27 cellular contexts compared by ENCODE assay signal in genomic region chr4:167031534-167032156, GRCh38.
DNase-seq lines count a peak whose midpoint lies in the region; TF ChIP-seq lines count a peak whose summit lies in the region.
"Had no signal": no experiment of that assay in that cellular context is flagged by ENCODE, and none has a peak within 500 bp of the region (broad histone marks: within the 10 kb centered on the region; RNA-seq: fewer than 3 reads in every experiment).

No MANE protein-coding gene starts in this region.

- TSS peak; percentile 87 for BruUV-seq in MCF 10A (replicated peaks; lab: Mats Ljungman, UMichigan)
- no TSS peak for BruUV-seq in Calu3 (replicated peaks; lab: Mats Ljungman, UMichigan)

- in situ Hi-C loops in KBM-7 (cut with MboI; ENCODE audit: low pct_unique_long_range_greater_than_20kb, low sequenced_read_pairs) = no loop called here

- no peaks in the 10 kb centered on the region for H3K36me3 Mint-ChIP-seq in MCF 10A (ENCODE audit: insufficient read depth, unreplicated experiment)
- H3K36me3 Mint-ChIP-seq in Calu3 (ENCODE audit: insufficient read depth, unreplicated experiment) = no peaks in the 10 kb centered on the region
- H3K36me3 Mint-ChIP-seq: activated naive CD4-positive, alpha-beta T cell treated with anti-CD3 and anti-CD28 coated beads, Interleukin-2, amount 10 ng/mL, durations not matched to agents 7 days and 5 days; brain; stimulated activated naive B cell treated with anti-CD40 and anti-IgM and Interleukin-4, amounts not matched to agents 10 μg/mL and 1 μg/mL and 100 μg/mL, for 72 hours; WTC11 had no signal

- H3K27me3 Mint-ChIP-seq in MCF 10A (ENCODE audit: insufficient read depth, unreplicated experiment) = no peaks in the 10 kb centered on the region
- H3K27me3 Mint-ChIP-seq in Calu3 (ENCODE audit: unreplicated experiment) = no peaks in the 10 kb centered on the region
- H3K27me3 Mint-ChIP-seq: activated CD8-positive, alpha-beta T cell treated with anti-CD3 and anti-CD28 coated beads for 36 hours; activated naive CD4-positive, alpha-beta T cell treated with anti-CD3 and anti-CD28 coated beads, Interleukin-2, amount 10 ng/mL, durations not matched to agents 7 days and 5 days; activated T-cell treated with anti-CD3 and anti-CD28 coated beads, Interleukin-2, amount 50 U/mL, for 24 hours; brain; stimulated activated naive B cell treated with anti-CD40 and anti-IgM and Interleukin-4, amounts not matched to agents 10 μg/mL and 1 μg/mL and 100 μg/mL, for 72 hours had no signal

- peak overlapping the region; percentile 0 for H3K9ac ChIP-seq in skeletal muscle satellite cell (ENCODE audit: low read depth, low read length)
- H3K9ac ChIP-seq: BLaER1, KMS-11 had no signal

- CTCF ChIA-PET in MCF 10A (lab: Yijun Ruan, JAX) (interaction anchor here (0.6 to 1.3 kb wide), 4 partner anchors 9 to 1545 kb away, joined by 3 to 4 read pairs (median 4); no protein-coding TSS in a partner anchor), Calu3 (lab: Charles Lee) (no interaction called here)

- no peak overlapping the region for H3K27ac ChIP-seq in breast epithelium
- H3K27ac ChIP-seq: 22Rv1, BLaER1, HL-60, KMS-11, neutrophil, SJCRH30, transverse colon had no signal

- H3K4me3 ChIP-seq in breast epithelium (no peak overlapping the region), fibroblast of the aortic adventitia (ENCODE audit: low read depth, low read length) (no peak overlapping the region), skeletal muscle satellite cell (ENCODE audit: low read length) (peak overlapping the region; percentile 7)
- H3K4me3 ChIP-seq: BLaER1, SJCRH30, transverse colon had no signal

- no peak for TF ChIP-seq POLR2A in breast epithelium (IDR thresholded peaks at IDR 0.05)

- TF ChIP-seq CTCF in MCF 10A (IDR thresholded peaks at IDR 0.05; ENCODE audit: unreplicated experiment) (no peak), breast epithelium (IDR thresholded peaks at IDR 0.05) (no peak), fibroblast of the aortic adventitia (IDR thresholded peaks at IDR 0.05; ENCODE audit: insufficient read depth, low read length) (no peak), Calu3 (IDR thresholded peaks at IDR 0.05; ENCODE audit: unreplicated experiment) (no peak)

- H3K4me1 Mint-ChIP-seq in MCF 10A (ENCODE audit: insufficient read depth, unreplicated experiment) (peaks cover 17% of the 10 kb centered on the region), Calu3 (ENCODE audit: low read depth, unreplicated experiment) (peaks cover 12% of the 10 kb centered on the region)
- H3K4me1 Mint-ChIP-seq: activated naive CD4-positive, alpha-beta T cell treated with anti-CD3 and anti-CD28 coated beads, Interleukin-2, amount 10 ng/mL, durations not matched to agents 7 days and 5 days; stimulated activated naive B cell treated with anti-CD40 and anti-IgM and Interleukin-4, amounts not matched to agents 10 μg/mL and 1 μg/mL and 100 μg/mL, for 72 hours had no signal

- H3K9me3 Mint-ChIP-seq in MCF 10A (ENCODE audit: unreplicated experiment) (no peaks in the 10 kb centered on the region), Calu3 (ENCODE audit: low read depth, unreplicated experiment) (no peaks in the 10 kb centered on the region)
- H3K9me3 Mint-ChIP-seq: activated CD8-positive, alpha-beta T cell treated with anti-CD3 and anti-CD28 coated beads for 36 hours; activated naive CD4-positive, alpha-beta T cell treated with anti-CD3 and anti-CD28 coated beads, Interleukin-2, amount 10 ng/mL, durations not matched to agents 7 days and 5 days; activated T-cell treated with anti-CD3 and anti-CD28 coated beads, Interleukin-2, amount 50 U/mL, for 24 hours; brain; WTC11 had no signal

- H3K27me3 ChIP-seq in breast epithelium = no peaks in the 10 kb centered on the region
- H3K27me3 ChIP-seq in skeletal muscle satellite cell (ENCODE audit: control insufficient read depth, insufficient read depth, low read length) = no peaks in the 10 kb centered on the region
- H3K27me3 ChIP-seq: BLaER1, dorsolateral prefrontal cortex, neutrophil, SJCRH30, transverse colon had no signal

- DNase-seq in MCF 10A (ENCODE audit: unreplicated experiment) (peak; percentile 59), breast epithelium (ENCODE audit: low spot score in 2 of 2) (no peak), astrocyte of the hippocampus (ENCODE audit: low read depth, low spot score) (peak; percentile 23), fibroblast of the aortic adventitia (ENCODE audit: low read depth) (peak; percentile 41), Calu3 (no peak), NCI-H510A treated with DMSO at 0.1 percent for 48 hours (lab: John Stamatoyannopoulos, UW) (no peak), KBM-7 (no peak)
- DNase-seq: activated CD8-positive, alpha-beta T cell treated with anti-CD3 and anti-CD28 coated beads for 36 hours; activated naive CD4-positive, alpha-beta T cell treated with anti-CD3 and anti-CD28 coated beads, Interleukin-2, amount 10 ng/mL, durations not matched to agents 7 days and 5 days; activated T-cell treated with anti-CD3 and anti-CD28 coated beads, Interleukin-2, amount 50 U/mL, for 24 hours; dorsolateral prefrontal cortex; GDM1; NCI-H1092 treated with DMSO at 0.1 percent for 48 hours; NCI-H2107; retina; SJCRH30; stimulated activated naive B cell treated with anti-CD40 and anti-IgM and Interleukin-4, amounts not matched to agents 10 μg/mL and 1 μg/mL and 100 μg/mL, for 72 hours; T-helper 2 cell; transverse colon had no signal

- H3K4me3 Mint-ChIP-seq in MCF 10A (ENCODE audit: unreplicated experiment) = peak overlapping the region; percentile 56
- no peak overlapping the region for H3K4me3 Mint-ChIP-seq in Calu3 (ENCODE audit: low read depth, unreplicated experiment)
- H3K4me3 Mint-ChIP-seq: activated CD8-positive, alpha-beta T cell treated with anti-CD3 and anti-CD28 coated beads for 36 hours; activated naive CD4-positive, alpha-beta T cell treated with anti-CD3 and anti-CD28 coated beads, Interleukin-2, amount 10 ng/mL, durations not matched to agents 7 days and 5 days; activated T-cell treated with anti-CD3 and anti-CD28 coated beads, Interleukin-2, amount 50 U/mL, for 24 hours; brain; stimulated activated naive B cell treated with anti-CD40 and anti-IgM and Interleukin-4, amounts not matched to agents 10 μg/mL and 1 μg/mL and 100 μg/mL, for 72 hours; WTC11 had no signal

- peak overlapping the region; percentile 98 for H3K27ac Mint-ChIP-seq in MCF 10A (ENCODE audit: low read depth, unreplicated experiment)
- no peak overlapping the region for H3K27ac Mint-ChIP-seq in Calu3 (ENCODE audit: unreplicated experiment)
- H3K27ac Mint-ChIP-seq: activated CD8-positive, alpha-beta T cell treated with anti-CD3 and anti-CD28 coated beads for 36 hours; activated naive CD4-positive, alpha-beta T cell treated with anti-CD3 and anti-CD28 coated beads, Interleukin-2, amount 10 ng/mL, durations not matched to agents 7 days and 5 days; activated T-cell treated with anti-CD3 and anti-CD28 coated beads, Interleukin-2, amount 50 U/mL, for 24 hours; stimulated activated naive B cell treated with anti-CD40 and anti-IgM and Interleukin-4, amounts not matched to agents 10 μg/mL and 1 μg/mL and 100 μg/mL, for 72 hours; WTC11 had no signal

- peak overlapping the region; percentile 58 for H3K4me2 ChIP-seq in skeletal muscle satellite cell (ENCODE audit: low read length)
- H3K4me2 ChIP-seq: BLaER1, KMS-11 had no signal

- POLR2A ChIA-PET in MCF 10A (lab: Yijun Ruan, JAX) = interaction anchor here (0.7 to 1.0 kb wide), 2 partner anchors 9 to 66 kb away, joined by 3 read pairs; no protein-coding TSS in a partner anchor

- H3K9me3 ChIP-seq in breast epithelium = no peaks in the 10 kb centered on the region
- no peaks in the 10 kb centered on the region for H3K9me3 ChIP-seq in skeletal muscle satellite cell (replicated peaks; ENCODE audit: low read length)
- H3K9me3 ChIP-seq: BLaER1, neutrophil, SJCRH30, transverse colon had no signal

- H3K36me3 ChIP-seq in breast epithelium (no peaks in the 10 kb centered on the region), skeletal muscle satellite cell (ENCODE audit: insufficient read depth, low read length) (no peaks in the 10 kb centered on the region)
- H3K36me3 ChIP-seq: BLaER1, neutrophil, SJCRH30, transverse colon had no signal

- intact Hi-C loops in MCF 10A (cut with micrococcal nuclease) = loop anchor here (5.0 kb wide), 1 partner anchor 81 kb away; no protein-coding TSS in a partner anchor
- intact Hi-C loops in breast epithelium (cut with DNase I; ENCODE audit: low total_unique reads) = no loop called here
- intact Hi-C loops in Calu3 (cut with micrococcal nuclease; ENCODE audit: unreplicated experiment) = no loop called here

- no peaks in the 10 kb centered on the region for H3K4me1 ChIP-seq in breast epithelium
- H3K4me1 ChIP-seq in skeletal muscle satellite cell (ENCODE audit: control insufficient read depth, insufficient read depth, low read length) = peaks cover 20% of the 10 kb centered on the region
- H3K4me1 ChIP-seq: BLaER1, SJCRH30, transverse colon had no signal

Comparison
In these comparisons a context has a peak if more than half of its experiments do, and no peak if none do; other contexts are left out.
1. DNase-seq: peak in MCF 10A (single experiment), astrocyte of the hippocampus (single experiment) and fibroblast of the aortic adventitia (single experiment); none in breast epithelium (0 of 2), Calu3 (single experiment), NCI-H510A treated with DMSO at 0.1 percent for 48 hours (single experiment) and KBM-7 (single experiment).